ENCODE assay signal across 9 cellular contexts in genomic region chr18:59784694-59785093, GRCh38.
"Had no signal": no experiment of that assay in that cellular context is flagged by ENCODE, and none has a peak within 500 bp of the region (broad histone marks: within the 10 kb centered on the region; RNA-seq: fewer than 3 reads in every experiment).

No MANE protein-coding gene starts in this region.

- H3K4me2 ChIP-seq: GM23338, KMS-11 had no signal

- H3K4me3 ChIP-seq: GM23338 had no signal

- DNase-seq: H9, HCEC 1CT, KBM-7 had no signal

- H3K36me3 Mint-ChIP-seq: IgD-negative memory B cell had no signal

- FAIRE-seq: H1, H54, HTR-8/SVneo had no signal

- H3K9ac ChIP-seq: KMS-11 had no signal

- ATAC-seq: GM23338 had no signal

- H3K27ac ChIP-seq: KMS-11 had no signal

- H3K4me1 Mint-ChIP-seq: GM23338 had no signal

- H3K4me3 Mint-ChIP-seq: GM23338, H9, IgD-negative memory B cell had no signal

- H3K9me3 Mint-ChIP-seq: GM23338, H9, IgD-negative memory B cell had no signal

- H2AFZ ChIP-seq: GM23338 had no signal

- H3K27ac Mint-ChIP-seq: GM23338, H9, IgD-negative memory B cell had no signal
